In genomic region chr9:82539126-82539525, GRCh38 we compare ENCODE assay signal across 1 cellular context.
TF ChIP-seq lines count a peak whose summit lies in the region.

No MANE protein-coding gene starts in this region.

TF ChIP-seq in GM23338, 12 proteins besides CTCF, POLR2A, EP300 and RAD21 (continued from another document):
- TF ChIP-seq STAT1 (IDR thresholded peaks at IDR 0.05; ENCODE audit: unreplicated experiment) (no peak), EZH2 (IDR thresholded peaks at IDR 0.05; ENCODE audit: low read depth, unreplicated experiment) (no peak), EZH2phosphoT487 (IDR thresholded peaks at IDR 0.05; ENCODE audit: unreplicated experiment) (no peak), ZNF462 (CRISPR knock-in tag; IDR thresholded peaks at IDR 0.05) (no peak), ZNF114 (CRISPR knock-in tag; IDR thresholded peaks at IDR 0.05) (no peak)
